ENCODE assay signal across 1 cellular context in the genomic region with DNA sequence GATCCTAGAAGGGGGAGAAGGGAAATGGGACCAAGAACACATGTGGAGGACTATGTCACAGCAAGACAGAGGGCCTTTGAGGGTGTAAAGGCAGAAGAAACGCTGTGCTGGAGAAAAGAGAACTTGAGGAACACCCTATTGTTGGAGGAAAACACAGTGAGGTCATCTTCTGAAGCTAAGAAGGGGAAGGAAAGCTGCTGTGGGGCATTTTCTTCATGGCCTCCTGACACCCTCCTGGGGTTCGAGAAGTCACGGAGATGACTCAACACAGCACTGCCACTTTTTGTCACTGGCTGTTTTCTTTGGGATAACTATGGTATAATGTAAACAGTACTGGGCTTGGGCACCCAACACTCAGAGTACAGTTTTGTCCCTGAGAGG.
TF ChIP-seq lines count a peak whose summit lies in the region.

No MANE protein-coding gene starts in this region.

TF ChIP-seq in SK-N-SH, 30 proteins besides CTCF, POLR2A, EP300 and RAD21:
- TF ChIP-seq, protein P1, sequence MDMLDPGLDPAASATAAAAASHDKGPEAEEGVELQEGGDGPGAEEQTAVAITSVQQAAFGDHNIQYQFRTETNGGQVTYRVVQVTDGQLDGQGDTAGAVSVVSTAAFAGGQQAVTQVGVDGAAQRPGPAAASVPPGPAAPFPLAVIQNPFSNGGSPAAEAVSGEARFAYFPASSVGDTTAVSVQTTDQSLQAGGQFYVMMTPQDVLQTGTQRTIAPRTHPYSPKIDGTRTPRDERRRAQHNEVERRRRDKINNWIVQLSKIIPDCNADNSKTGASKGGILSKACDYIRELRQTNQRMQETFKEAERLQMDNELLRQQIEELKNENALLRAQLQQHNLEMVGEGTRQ (IDR thresholded peaks at IDR 0.05; ENCODE audit: borderline replicate concordance, low read depth, low read length), result no peak
- TF ChIP-seq, protein P2, sequence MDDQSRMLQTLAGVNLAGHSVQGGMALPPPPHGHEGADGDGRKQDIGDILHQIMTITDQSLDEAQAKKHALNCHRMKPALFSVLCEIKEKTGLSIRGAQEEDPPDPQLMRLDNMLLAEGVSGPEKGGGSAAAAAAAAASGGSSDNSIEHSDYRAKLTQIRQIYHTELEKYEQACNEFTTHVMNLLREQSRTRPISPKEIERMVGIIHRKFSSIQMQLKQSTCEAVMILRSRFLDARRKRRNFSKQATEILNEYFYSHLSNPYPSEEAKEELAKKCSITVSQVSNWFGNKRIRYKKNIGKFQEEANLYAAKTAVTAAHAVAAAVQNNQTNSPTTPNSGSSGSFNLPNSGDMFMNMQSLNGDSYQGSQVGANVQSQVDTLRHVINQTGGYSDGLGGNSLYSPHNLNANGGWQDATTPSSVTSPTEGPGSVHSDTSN (IDR thresholded peaks at IDR 0.05), result no peak
- TF ChIP-seq, protein P3, sequence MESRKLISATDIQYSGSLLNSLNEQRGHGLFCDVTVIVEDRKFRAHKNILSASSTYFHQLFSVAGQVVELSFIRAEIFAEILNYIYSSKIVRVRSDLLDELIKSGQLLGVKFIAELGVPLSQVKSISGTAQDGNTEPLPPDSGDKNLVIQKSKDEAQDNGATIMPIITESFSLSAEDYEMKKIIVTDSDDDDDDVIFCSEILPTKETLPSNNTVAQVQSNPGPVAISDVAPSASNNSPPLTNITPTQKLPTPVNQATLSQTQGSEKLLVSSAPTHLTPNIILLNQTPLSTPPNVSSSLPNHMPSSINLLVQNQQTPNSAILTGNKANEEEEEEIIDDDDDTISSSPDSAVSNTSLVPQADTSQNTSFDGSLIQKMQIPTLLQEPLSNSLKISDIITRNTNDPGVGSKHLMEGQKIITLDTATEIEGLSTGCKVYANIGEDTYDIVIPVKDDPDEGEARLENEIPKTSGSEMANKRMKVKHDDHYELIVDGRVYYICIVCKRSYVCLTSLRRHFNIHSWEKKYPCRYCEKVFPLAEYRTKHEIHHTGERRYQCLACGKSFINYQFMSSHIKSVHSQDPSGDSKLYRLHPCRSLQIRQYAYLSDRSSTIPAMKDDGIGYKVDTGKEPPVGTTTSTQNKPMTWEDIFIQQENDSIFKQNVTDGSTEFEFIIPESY (IDR thresholded peaks at IDR 0.05; ENCODE audit: borderline replicate concordance, low read depth), result no peak
- no peak for TF ChIP-seq JUND (IDR thresholded peaks at IDR 0.05)
- TF ChIP-seq, protein P4, sequence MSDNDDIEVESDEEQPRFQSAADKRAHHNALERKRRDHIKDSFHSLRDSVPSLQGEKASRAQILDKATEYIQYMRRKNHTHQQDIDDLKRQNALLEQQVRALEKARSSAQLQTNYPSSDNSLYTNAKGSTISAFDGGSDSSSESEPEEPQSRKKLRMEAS (IDR thresholded peaks at IDR 0.05; ENCODE audit: low read depth), result no peak
- TF ChIP-seq, protein P5, sequence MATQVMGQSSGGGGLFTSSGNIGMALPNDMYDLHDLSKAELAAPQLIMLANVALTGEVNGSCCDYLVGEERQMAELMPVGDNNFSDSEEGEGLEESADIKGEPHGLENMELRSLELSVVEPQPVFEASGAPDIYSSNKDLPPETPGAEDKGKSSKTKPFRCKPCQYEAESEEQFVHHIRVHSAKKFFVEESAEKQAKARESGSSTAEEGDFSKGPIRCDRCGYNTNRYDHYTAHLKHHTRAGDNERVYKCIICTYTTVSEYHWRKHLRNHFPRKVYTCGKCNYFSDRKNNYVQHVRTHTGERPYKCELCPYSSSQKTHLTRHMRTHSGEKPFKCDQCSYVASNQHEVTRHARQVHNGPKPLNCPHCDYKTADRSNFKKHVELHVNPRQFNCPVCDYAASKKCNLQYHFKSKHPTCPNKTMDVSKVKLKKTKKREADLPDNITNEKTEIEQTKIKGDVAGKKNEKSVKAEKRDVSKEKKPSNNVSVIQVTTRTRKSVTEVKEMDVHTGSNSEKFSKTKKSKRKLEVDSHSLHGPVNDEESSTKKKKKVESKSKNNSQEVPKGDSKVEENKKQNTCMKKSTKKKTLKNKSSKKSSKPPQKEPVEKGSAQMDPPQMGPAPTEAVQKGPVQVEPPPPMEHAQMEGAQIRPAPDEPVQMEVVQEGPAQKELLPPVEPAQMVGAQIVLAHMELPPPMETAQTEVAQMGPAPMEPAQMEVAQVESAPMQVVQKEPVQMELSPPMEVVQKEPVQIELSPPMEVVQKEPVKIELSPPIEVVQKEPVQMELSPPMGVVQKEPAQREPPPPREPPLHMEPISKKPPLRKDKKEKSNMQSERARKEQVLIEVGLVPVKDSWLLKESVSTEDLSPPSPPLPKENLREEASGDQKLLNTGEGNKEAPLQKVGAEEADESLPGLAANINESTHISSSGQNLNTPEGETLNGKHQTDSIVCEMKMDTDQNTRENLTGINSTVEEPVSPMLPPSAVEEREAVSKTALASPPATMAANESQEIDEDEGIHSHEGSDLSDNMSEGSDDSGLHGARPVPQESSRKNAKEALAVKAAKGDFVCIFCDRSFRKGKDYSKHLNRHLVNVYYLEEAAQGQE (IDR thresholded peaks at IDR 0.05; ENCODE audit: low read depth, low read length), result no peak
- no peak for TF ChIP-seq RXRA (IDR thresholded peaks at IDR 0.05; ENCODE audit: borderline replicate concordance, low read depth)
- TF ChIP-seq POLR2AphosphoS5 (IDR thresholded peaks at IDR 0.05; ENCODE audit: low read depth, low read length), result no peak
TF ChIP-seq in SK-N-SH: peak in this region for 0.
